8 cellular contexts compared by ENCODE assay signal in genomic region chr12:3136641-3137267, GRCh38.
"Had no signal": no experiment of that assay in that cellular context is flagged by ENCODE, and none has a peak within 500 bp of the region (broad histone marks: within the 10 kb centered on the region; RNA-seq: fewer than 3 reads in every experiment).

No MANE protein-coding gene starts in this region.

- H3K9me3 ChIP-seq: suprapubic skin had no signal

- H3K4me3 ChIP-seq: suprapubic skin had no signal

- DNase-seq: activated CD4-positive, CD25-positive, alpha-beta regulatory T cell treated with anti-CD3 and anti-CD28 coated beads, Interleukin-2, amount 50 U/mL, for 72 hours; activated naive CD4-positive, alpha-beta T cell treated with anti-CD3 and anti-CD28 coated beads for 36 hours; activated T-cell treated with anti-CD3 and anti-CD28 coated beads for 4 hours; hippocampal formation; stimulated activated naive CD8-positive, alpha-beta T cell treated with anti-CD3 and anti-CD28 coated beads, Interleukin-15, Interleukin-2, amounts not matched to agents 100 U/mL and 50 U/mL, for 24 hours; T-helper 9 cell; trophoblast cell had no signal

- H3K27ac ChIP-seq: suprapubic skin had no signal

- H3K36me3 ChIP-seq: suprapubic skin had no signal

- H3K27me3 ChIP-seq: suprapubic skin had no signal

- ATAC-seq: stimulated activated naive CD8-positive, alpha-beta T cell treated with anti-CD3 and anti-CD28 coated beads, Interleukin-15, Interleukin-2, amounts not matched to agents 100 U/mL and 50 U/mL, for 24 hours had no signal
